8 cellular contexts compared by ENCODE assay signal in the genomic region with DNA sequence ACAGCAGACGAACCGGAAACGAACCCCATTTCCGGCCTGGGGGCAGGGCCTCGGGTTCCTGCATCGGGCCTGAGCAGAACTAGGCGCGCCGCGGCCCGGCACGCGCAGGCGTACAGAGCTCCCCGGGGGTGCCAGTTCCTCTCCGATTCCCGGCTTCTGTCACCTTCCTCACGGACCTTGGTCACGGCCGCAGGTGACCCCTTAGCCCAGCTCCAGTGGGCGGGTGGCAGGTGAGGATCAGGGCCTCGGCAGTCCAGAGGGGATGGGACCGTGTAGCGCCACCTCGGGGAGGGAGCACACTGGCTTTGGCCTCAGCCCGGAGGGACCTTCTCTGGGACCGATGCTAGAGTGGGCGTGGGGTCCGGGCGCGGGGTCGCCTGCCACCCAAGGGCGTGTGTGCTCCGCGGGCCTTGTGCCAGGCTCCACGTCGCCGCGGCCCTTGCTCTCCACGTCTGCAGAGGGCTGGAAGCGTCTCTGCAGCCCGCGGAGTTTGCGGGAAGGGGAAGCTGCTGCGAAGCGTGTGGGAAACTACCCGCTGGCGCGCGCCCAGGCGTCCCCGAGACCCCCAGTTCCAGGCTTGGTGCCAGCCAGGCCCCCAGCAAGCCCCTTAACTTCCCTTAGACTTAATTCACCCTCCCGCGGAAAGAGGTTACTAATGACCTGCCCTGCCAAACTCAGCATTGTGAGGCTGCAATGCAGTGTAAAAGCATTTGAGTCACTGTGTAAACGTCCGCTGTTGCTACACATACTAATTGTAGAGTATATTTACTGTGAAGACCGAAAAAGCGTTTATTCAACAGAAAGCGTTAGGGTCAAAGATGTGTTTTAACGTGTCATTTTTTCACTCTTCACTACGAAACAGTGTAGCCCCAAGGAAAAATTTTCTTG. TPM values are rescaled to one million over a fixed set of nuclear protein-coding genes. Genes with fewer than 3 reads are reported as not detected.
DNase-seq lines count a peak whose midpoint lies in the region; ATAC-seq lines count a peak whose summit lies in the region.

A gene (plus strand): TSS at position 48 of the 888 bp plus-strand sequence. CDS start 7,930 bp downstream, outside the sequence.

- peak; percentile 88 to 96 (median 92) for DNase-seq in CD4-positive, CD25-positive, alpha-beta regulatory T cell
- DNase-seq in NK-92 (lab: John Stamatoyannopoulos, UW; ENCODE audit: unreplicated experiment) (peak; percentile 53), memory B cell (ENCODE audit: low spot score in 2 of 2) (peak; percentile 91 to 94)
- DNase-seq in activated CD8-positive, alpha-beta memory T cell treated with anti-CD3 and anti-CD28 coated beads for 24 hours = peak; percentile 97
- peak; percentile 84 to 90 (median 86) for DNase-seq in effector memory CD4-positive, alpha-beta T cell
- DNase-seq in stimulated activated CD8-positive, alpha-beta memory T cell treated with anti-CD3 and anti-CD28 coated beads, Interleukin-12 subunit alpha, Interleukin-12 subunit beta, amount 100 ng/mL, for 4 hours (ENCODE audit: low read depth) = peak; percentile 90

- H3K4me3 ChIP-seq in CD4-positive, CD25-positive, alpha-beta regulatory T cell (ENCODE audit: low read depth, low read length) = peak within 1 kb of the TSS; percentile 89
- H3K4me3 ChIP-seq in effector memory CD4-positive, alpha-beta T cell (ENCODE audit: insufficient read depth, low read depth, low read length, poor library complexity, severe bottlenecking) = peak within 1 kb of the TSS; percentile 85

- peaks cover 9% of the 10 kb centered on the region for H3K27me3 Mint-ChIP-seq in CD4-positive, CD25-positive, alpha-beta regulatory T cell
- no peaks in the 10 kb centered on the region for H3K27me3 Mint-ChIP-seq in memory B cell

- peaks cover 5% of the 10 kb centered on the region for H3K36me3 ChIP-seq in CD4-positive, CD25-positive, alpha-beta regulatory T cell (ENCODE audit: control insufficient read depth, insufficient read depth, low read length)
- H3K36me3 ChIP-seq in effector memory CD4-positive, alpha-beta T cell (ENCODE audit: control insufficient read depth, insufficient read depth, low read length) = no peaks in the 10 kb centered on the region

- peak within 1 kb of the TSS; percentile 93 for H3K27ac ChIP-seq in CD4-positive, CD25-positive, alpha-beta regulatory T cell (ENCODE audit: insufficient read depth, low read length, poor library complexity, severe bottlenecking)
- peak within 1 kb of the TSS; percentile 93 for H3K27ac ChIP-seq in effector memory CD4-positive, alpha-beta T cell (ENCODE audit: insufficient read depth, low read length, poor library complexity, severe bottlenecking)

- peaks cover 44% of the 10 kb centered on the region for H3K4me1 ChIP-seq in CD4-positive, CD25-positive, alpha-beta regulatory T cell (ENCODE audit: control insufficient read depth, insufficient read depth, low read length, poor library complexity, severe bottlenecking)
- peaks cover 19% of the 10 kb centered on the region for H3K4me1 ChIP-seq in effector memory CD4-positive, alpha-beta T cell (ENCODE audit: control insufficient read depth, insufficient read depth, low read length, poor library complexity, severe bottlenecking)

- H3K9me3 ChIP-seq in CD4-positive, CD25-positive, alpha-beta regulatory T cell (ENCODE audit: control insufficient read depth in 2 of 2, low read length in 2 of 2) = no peaks in the 10 kb centered on the region
- no peaks in the 10 kb centered on the region for H3K9me3 ChIP-seq in effector memory CD4-positive, alpha-beta T cell (ENCODE audit: control insufficient read depth, low read length)

- peaks cover 21 to 77% (median 43%) of the 10 kb centered on the region in 4 donors for H3K4me1 Mint-ChIP-seq in CD4-positive, CD25-positive, alpha-beta regulatory T cell
- peaks cover 26% of the 10 kb centered on the region for H3K4me1 Mint-ChIP-seq in memory B cell

- H3K9me3 Mint-ChIP-seq in CD4-positive, CD25-positive, alpha-beta regulatory T cell = no peaks in the 10 kb centered on the region
- no peaks in the 10 kb centered on the region for H3K9me3 Mint-ChIP-seq in memory B cell

- H3K27me3 ChIP-seq in CD4-positive, CD25-positive, alpha-beta regulatory T cell (ENCODE audit: control insufficient read depth, insufficient read depth, low read length) = no peaks in the 10 kb centered on the region
- no peaks in the 10 kb centered on the region for H3K27me3 ChIP-seq in effector memory CD4-positive, alpha-beta T cell (replicated peaks; ENCODE audit: control insufficient read depth, insufficient read depth, low read length, poor library complexity, severe bottlenecking)

- peak; percentile 83 to 84 for ATAC-seq in CD4-positive, CD25-positive, alpha-beta regulatory T cell (ENCODE audit: low read depth in 2 of 2)
- ATAC-seq in GM19324 (IDR thresholded peaks at IDR 0.05; ENCODE audit: low FRiP score, unreplicated experiment) (peak; percentile 82), HG03469 (IDR thresholded peaks at IDR 0.05; ENCODE audit: unreplicated experiment) (peak; percentile 70), memory B cell (ENCODE audit: low read depth) (peak; percentile 78)

- peaks cover 12% of the 10 kb centered on the region for H3K36me3 Mint-ChIP-seq in CD4-positive, CD25-positive, alpha-beta regulatory T cell
- peaks cover 5% of the 10 kb centered on the region for H3K36me3 Mint-ChIP-seq in memory B cell

- H3K27ac Mint-ChIP-seq in CD4-positive, CD25-positive, alpha-beta regulatory T cell = peak within 1 kb of the TSS; percentile 97 to 99 (median 99)
- H3K27ac Mint-ChIP-seq in memory B cell = peak within 1 kb of the TSS; percentile 95

- peak within 1 kb of the TSS; percentile 96 to 99 (median 98) for H3K4me3 Mint-ChIP-seq in CD4-positive, CD25-positive, alpha-beta regulatory T cell
- H3K4me3 Mint-ChIP-seq in memory B cell = peak within 1 kb of the TSS; percentile 96

RNA-seq across cellular contexts. Expression of the gene that starts here (rescaled TPM):
- total RNA-seq in CD4-positive, CD25-positive, alpha-beta regulatory T cell = 97.3 TPM
- polyA plus RNA-seq in CD4-positive, CD25-positive, alpha-beta regulatory T cell = 10 to 100 TPM; 30.5 to 47.7 (median 33.0) TPM

Comparison
In these comparisons a context has a peak if more than half of its experiments do, and no peak if none do; other contexts are left out.
1. Peak in every context shown above with its lines: DNase-seq, ATAC-seq, H3K4me3 ChIP-seq and H3K27ac ChIP-seq.